ENCODE assay signal across 21 cellular contexts in the genomic region with DNA sequence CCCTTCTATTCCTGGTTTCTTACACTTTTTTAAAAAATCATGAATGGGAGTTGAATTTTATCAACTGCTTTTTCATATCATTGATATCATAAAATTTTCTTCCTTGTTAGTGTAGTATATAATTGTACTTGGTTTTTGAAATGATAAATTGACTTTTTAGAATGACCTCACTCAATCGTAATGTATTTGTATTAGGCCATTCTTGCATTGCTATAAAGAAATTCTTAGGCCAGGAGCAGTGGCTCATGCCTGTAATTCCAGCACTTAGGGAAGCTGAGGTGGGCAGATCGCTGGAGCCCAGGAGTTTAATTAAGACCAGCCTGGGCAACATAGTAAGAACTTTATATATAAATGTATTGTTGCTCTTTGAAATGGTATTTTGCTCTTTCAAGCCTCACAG. TPM values are rescaled to one million over a fixed set of nuclear protein-coding genes. Genes with fewer than 3 reads are reported as not detected.
DNase-seq lines count a peak whose midpoint lies in the region; ATAC-seq, FAIRE-seq and TF ChIP-seq lines count a peak whose summit lies in the region.
"Had no signal": no experiment of that assay in that cellular context is flagged by ENCODE, and none has a peak within 500 bp of the region (broad histone marks: within the 10 kb centered on the region; RNA-seq: fewer than 3 reads in every experiment).

No MANE protein-coding gene starts in this region.

- H3K4me2 ChIP-seq in SK-N-SH = no peak overlapping the region
- H3K4me2 ChIP-seq: A549 had no signal

- POLR2A ChIA-PET in SK-N-SH (lab: Yijun Ruan, JAX) = no interaction called here

- peak; percentile 64 for FAIRE-seq in islet of Langerhans (lab: Jason Lieb, UNC)
- FAIRE-seq: A549, D721Med, K562 had no signal

- H3K36me3 ChIP-seq in SK-N-SH (replicated peaks in 1 of 2; ENCODE audit: control insufficient read depth in 1 of 2, insufficient read depth in 2 of 2, low read length in 1 of 2) (peaks cover 52 to 53% of the 10 kb centered on the region in 2 experiments), right lobe of liver (peaks cover 0 to 15% (median 2%) of the 10 kb centered on the region in 4 donors)

- H3F3A ChIP-seq in SK-N-SH (replicated peaks; ENCODE audit: insufficient read depth) = peaks cover 4% of the 10 kb centered on the region

- TF ChIP-seq POLR2A in right lobe of liver (IDR thresholded peaks at IDR 0.05) = no peak

- no peak overlapping the region for H3K27ac ChIP-seq in SK-N-SH (ENCODE audit: low read depth in 2 of 2, low read length in 1 of 2)
- no peak overlapping the region for H3K27ac ChIP-seq in right lobe of liver
- H3K27ac ChIP-seq: 22Rv1, A549, C4-2B, HL-60 had no signal

- H4K20me1 ChIP-seq in SK-N-SH (ENCODE audit: insufficient read depth) = no peaks in the 10 kb centered on the region

- H3K4me1 ChIP-seq in SK-N-SH (ENCODE audit: control insufficient read depth in 1 of 2, insufficient read depth in 2 of 2, low read depth in 1 of 2, low read length in 1 of 2) (peaks cover 0 to 2% of the 10 kb centered on the region in 2 experiments; a peak in 2 of 4 replicates), right lobe of liver (no peaks in the 10 kb centered on the region)
- H3K4me1 ChIP-seq: HAP-1 had no signal

- no peaks in the 10 kb centered on the region for H3K27me3 ChIP-seq in SK-N-SH (ENCODE audit: insufficient read depth)
- no peaks in the 10 kb centered on the region for H3K27me3 ChIP-seq in right lobe of liver

- no peak overlapping the region for H2AFZ ChIP-seq in SK-N-SH (ENCODE audit: low read depth)

- H3K9me2 ChIP-seq in SK-N-SH = no peaks in the 10 kb centered on the region

- TF ChIP-seq EP300 in SK-N-SH (IDR thresholded peaks at IDR 0.05; ENCODE audit: borderline replicate concordance in 1 of 2, low read depth in 1 of 2, low read length in 1 of 2) = no peak

- CTCF ChIA-PET in SK-N-SH (lab: Yijun Ruan, JAX) = interaction anchor here (0.8 kb wide), 1 partner anchor 513 kb away, joined by 3 read pairs; no protein-coding TSS in a partner anchor

- H3K79me2 ChIP-seq in SK-N-SH (ENCODE audit: insufficient read depth) = peaks cover 74% of the 10 kb centered on the region

- TF ChIP-seq RAD21 in SK-N-SH (IDR thresholded peaks at IDR 0.05; ENCODE audit: low read length) = no peak

- no peak for TF ChIP-seq CTCF in SK-N-SH (IDR thresholded peaks at IDR 0.05)
- no peak for TF ChIP-seq CTCF in choroid plexus epithelial cell (conservative IDR thresholded peaks at IDR 0.05; ENCODE audit: low read depth, low read length)
- no peak for TF ChIP-seq CTCF in right lobe of liver (IDR thresholded peaks at IDR 0.05)

- DNase-seq in SK-N-SH (no peak), choroid plexus epithelial cell (ENCODE audit: low read depth) (peak; percentile 12), right lobe of liver (no peak)
- DNase-seq in stimulated activated CD4-positive, alpha-beta T cell treated with anti-CD3 and anti-CD28 coated beads, Interleukin-12 subunit alpha, Interleukin-12 subunit beta, amount 100 ng/mL, for 4 hours = no peak
- no peak for DNase-seq in activated CD4-positive, CD25-positive, alpha-beta regulatory T cell treated with anti-CD3 and anti-CD28 coated beads, Interleukin-2, amount 50 U/mL, for 72 hours
- DNase-seq: AML-193; Caco-2; CD4-positive, alpha-beta T cell; GF-D8 had no signal

- ATAC-seq in SK-N-SH treated with all-trans-retinoic acid at 6 μM for 48 hours (no peak; the same call in 2 of the 3 replicates), right lobe of liver (no peak)
- ATAC-seq: A549, K562 had no signal

- H3K9me3 ChIP-seq in SK-N-SH = no peaks in the 10 kb centered on the region
- no peaks in the 10 kb centered on the region for H3K9me3 ChIP-seq in right lobe of liver
- H3K9me3 ChIP-seq: A549, Caco-2, HAP-1 had no signal

- intact Hi-C loops in right lobe of liver (cut with DNase I) = no loop called here

- 95% methylated on average over 2 of the region's 2 CpGs for WGBS in SK-N-SH (ENCODE audit: low lambda C conversion rate)
- 57% methylated on average over 2 of the region's 2 CpGs for WGBS in right lobe of liver (ENCODE audit: insufficient coverage, low coverage, low lambda C conversion rate, missing lambda C conversion rate)

- H3K4me3 ChIP-seq in SK-N-SH (ENCODE audit: low read depth in 2 of 2, low read length in 1 of 2) = no peak overlapping the region
- H3K4me3 ChIP-seq in choroid plexus epithelial cell (ENCODE audit: low read depth, low read length) = no peak overlapping the region
- no peak overlapping the region for H3K4me3 ChIP-seq in right lobe of liver
- H3K4me3 ChIP-seq: A549, HAP-1, K562 had no signal

- H3K9ac ChIP-seq in SK-N-SH = no peak overlapping the region

TF ChIP-seq in SK-N-SH treated with all-trans-retinoic acid at 6 μM for 48 hours, 23 proteins besides CTCF, POLR2A, EP300 and RAD21 (continues in another document):
- TF ChIP-seq, protein P1, sequence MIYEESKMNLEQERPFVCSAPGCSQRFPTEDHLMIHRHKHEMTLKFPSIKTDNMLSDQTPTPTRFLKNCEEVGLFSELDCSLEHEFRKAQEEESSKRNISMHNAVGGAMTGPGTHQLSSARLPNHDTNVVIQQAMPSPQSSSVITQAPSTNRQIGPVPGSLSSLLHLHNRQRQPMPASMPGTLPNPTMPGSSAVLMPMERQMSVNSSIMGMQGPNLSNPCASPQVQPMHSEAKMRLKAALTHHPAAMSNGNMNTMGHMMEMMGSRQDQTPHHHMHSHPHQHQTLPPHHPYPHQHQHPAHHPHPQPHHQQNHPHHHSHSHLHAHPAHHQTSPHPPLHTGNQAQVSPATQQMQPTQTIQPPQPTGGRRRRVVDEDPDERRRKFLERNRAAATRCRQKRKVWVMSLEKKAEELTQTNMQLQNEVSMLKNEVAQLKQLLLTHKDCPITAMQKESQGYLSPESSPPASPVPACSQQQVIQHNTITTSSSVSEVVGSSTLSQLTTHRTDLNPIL (CRISPR knock-in tag; IDR thresholded peaks at IDR 0.05; ENCODE audit: low read depth) = peak; percentile 59; the same call in 1 of the 2 replicates
- no peak for TF ChIP-seq ESRRG (CRISPR knock-in tag; IDR thresholded peaks at IDR 0.05)
- peak; percentile 73; the same call in 1 of the 2 replicates for TF ChIP-seq ISL1 (CRISPR knock-in tag; IDR thresholded peaks at IDR 0.05)
- no peak for TF ChIP-seq ZFP3 (CRISPR knock-in tag; IDR thresholded peaks at IDR 0.05)
- TF ChIP-seq, protein P2, sequence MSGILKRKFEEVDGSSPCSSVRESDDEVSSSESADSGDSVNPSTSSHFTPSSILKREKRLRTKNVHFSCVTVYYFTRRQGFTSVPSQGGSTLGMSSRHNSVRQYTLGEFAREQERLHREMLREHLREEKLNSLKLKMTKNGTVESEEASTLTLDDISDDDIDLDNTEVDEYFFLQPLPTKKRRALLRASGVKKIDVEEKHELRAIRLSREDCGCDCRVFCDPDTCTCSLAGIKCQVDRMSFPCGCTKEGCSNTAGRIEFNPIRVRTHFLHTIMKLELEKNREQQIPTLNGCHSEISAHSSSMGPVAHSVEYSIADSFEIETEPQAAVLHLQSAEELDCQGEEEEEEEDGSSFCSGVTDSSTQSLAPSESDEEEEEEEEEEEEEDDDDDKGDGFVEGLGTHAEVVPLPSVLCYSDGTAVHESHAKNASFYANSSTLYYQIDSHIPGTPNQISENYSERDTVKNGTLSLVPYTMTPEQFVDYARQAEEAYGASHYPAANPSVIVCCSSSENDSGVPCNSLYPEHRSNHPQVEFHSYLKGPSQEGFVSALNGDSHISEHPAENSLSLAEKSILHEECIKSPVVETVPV (CRISPR knock-in tag; IDR thresholded peaks at IDR 0.05) = no peak

TF ChIP-seq in SK-N-SH, 30 proteins besides CTCF, POLR2A, EP300 and RAD21 (continues in another document):
- TF ChIP-seq RFX5 (IDR thresholded peaks at IDR 0.05; ENCODE audit: low read length) (no peak), CHD2 (IDR thresholded peaks at IDR 0.05; ENCODE audit: low read length, partially characterized antibody) (no peak), TEAD4 (IDR thresholded peaks at IDR 0.05; ENCODE audit: borderline replicate concordance, insufficient read depth) (no peak), ELF1 (IDR thresholded peaks at IDR 0.05) (no peak), YY1 (IDR thresholded peaks at IDR 0.05; ENCODE audit: low read depth) (no peak), TCF12 (IDR thresholded peaks at IDR 0.05) (no peak), EZH2phosphoT487 (IDR thresholded peaks at IDR 0.05; ENCODE audit: borderline replicate concordance, low read depth) (no peak), TAF1 (IDR thresholded peaks at IDR 0.05; ENCODE audit: borderline replicate concordance, low read depth, low read length) (no peak), POLR2AphosphoS5 (IDR thresholded peaks at IDR 0.05; ENCODE audit: low read depth, low read length) (no peak), RCOR1 (IDR thresholded peaks at IDR 0.05; ENCODE audit: low read length) (no peak), FOXJ3 (CRISPR knock-in tag; IDR thresholded peaks at IDR 0.05) (no peak)
- TF ChIP-seq, protein P3, sequence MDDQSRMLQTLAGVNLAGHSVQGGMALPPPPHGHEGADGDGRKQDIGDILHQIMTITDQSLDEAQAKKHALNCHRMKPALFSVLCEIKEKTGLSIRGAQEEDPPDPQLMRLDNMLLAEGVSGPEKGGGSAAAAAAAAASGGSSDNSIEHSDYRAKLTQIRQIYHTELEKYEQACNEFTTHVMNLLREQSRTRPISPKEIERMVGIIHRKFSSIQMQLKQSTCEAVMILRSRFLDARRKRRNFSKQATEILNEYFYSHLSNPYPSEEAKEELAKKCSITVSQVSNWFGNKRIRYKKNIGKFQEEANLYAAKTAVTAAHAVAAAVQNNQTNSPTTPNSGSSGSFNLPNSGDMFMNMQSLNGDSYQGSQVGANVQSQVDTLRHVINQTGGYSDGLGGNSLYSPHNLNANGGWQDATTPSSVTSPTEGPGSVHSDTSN (IDR thresholded peaks at IDR 0.05) = no peak
- TF ChIP-seq, protein P4, sequence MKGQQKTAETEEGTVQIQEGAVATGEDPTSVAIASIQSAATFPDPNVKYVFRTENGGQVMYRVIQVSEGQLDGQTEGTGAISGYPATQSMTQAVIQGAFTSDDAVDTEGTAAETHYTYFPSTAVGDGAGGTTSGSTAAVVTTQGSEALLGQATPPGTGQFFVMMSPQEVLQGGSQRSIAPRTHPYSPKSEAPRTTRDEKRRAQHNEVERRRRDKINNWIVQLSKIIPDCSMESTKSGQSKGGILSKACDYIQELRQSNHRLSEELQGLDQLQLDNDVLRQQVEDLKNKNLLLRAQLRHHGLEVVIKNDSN (IDR thresholded peaks at IDR 0.05; ENCODE audit: borderline replicate concordance, low read depth) = no peak
- TF ChIP-seq, protein P5, sequence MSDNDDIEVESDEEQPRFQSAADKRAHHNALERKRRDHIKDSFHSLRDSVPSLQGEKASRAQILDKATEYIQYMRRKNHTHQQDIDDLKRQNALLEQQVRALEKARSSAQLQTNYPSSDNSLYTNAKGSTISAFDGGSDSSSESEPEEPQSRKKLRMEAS (IDR thresholded peaks at IDR 0.05; ENCODE audit: low read depth) = no peak

RNA-seq across cellular contexts. Expression of a gene that starts 6.3 kb away (rescaled TPM):
- polyA plus RNA-seq in SK-N-SH (2012; rRNA removed) = 13.5 and 20.7 TPM in 2 replicates
- 15.5 and 19.9 TPM in 2 replicates for polyA plus RNA-seq in SK-N-SH (2012; cell fraction: cytosol; rRNA removed)
- 21.3 and 44.5 TPM in 2 replicates for polyA plus RNA-seq in SK-N-SH (2012; cell fraction: nucleus; rRNA removed)
- total RNA-seq in right lobe of liver = 1 to 10 TPM; 6.7 to 9.8 (median 9.2) TPM

RNA-seq across cellular contexts. Expression of a gene that starts 40.1 kb away (rescaled TPM):
- polyA plus RNA-seq in SK-N-SH (2012; rRNA removed) = not detected in 2 replicates
- 0.04 and 0.19 TPM in 2 replicates for polyA plus RNA-seq in SK-N-SH (2012; cell fraction: cytosol; rRNA removed)
- not detected in 2 replicates for polyA plus RNA-seq in SK-N-SH (2012; cell fraction: nucleus; rRNA removed)
- not detected for total RNA-seq in right lobe of liver
- total RNA-seq: Caco-2; CD4-positive, alpha-beta T cell; H4; HT1080 had no signal
- polyA plus RNA-seq: A549, BJ had no signal
